ENCODE assay signal across 30 cellular contexts in the genomic region with DNA sequence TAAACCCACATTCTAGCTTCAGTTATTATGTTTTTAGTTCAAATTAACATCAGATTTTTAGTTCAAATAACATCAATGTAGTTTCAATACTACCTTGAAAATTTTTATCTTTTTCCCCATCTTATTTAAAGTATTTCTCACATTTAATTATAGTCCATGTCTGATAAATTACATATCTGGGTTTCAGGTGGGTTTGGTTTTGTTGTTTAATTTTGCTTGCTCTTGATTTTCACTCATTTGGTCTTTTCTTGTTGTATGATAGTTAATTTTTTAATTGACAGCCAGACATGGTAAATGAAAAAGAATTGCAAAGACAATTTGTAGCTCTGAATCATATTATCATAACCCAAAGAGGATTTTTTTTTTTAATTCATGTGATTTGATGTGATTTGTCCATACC. TPM values are rescaled to one million over a fixed set of nuclear protein-coding genes. Genes with fewer than 3 reads are reported as not detected.
"Had no signal": no experiment of that assay in that cellular context is flagged by ENCODE, and none has a peak within 500 bp of the region (broad histone marks: within the 10 kb centered on the region; RNA-seq: fewer than 3 reads in every experiment).

No MANE protein-coding gene starts in this region.

- H3K27ac Mint-ChIP-seq: naive thymus-derived CD8-positive, alpha-beta T cell; natural killer cell treated with Interleukin-12 subunit alpha and Interleukin-12 subunit beta and Interleukin-15 and Interleukin-18, amount 100 ng/mL, for 72 hours; nephron progenitor cell; progenitor cell of endocrine pancreas; stimulated activated effector memory CD8-positive, alpha-beta T cell treated with anti-CD3 and anti-CD28 coated beads, Interleukin-12 subunit alpha, Interleukin-12 subunit beta, amount 100 ng/mL, for 72 hours; stimulated activated naive B cell treated with anti-CD40 and anti-IgM and Interleukin-4, amounts not matched to agents 10 μg/mL and 1 μg/mL and 100 μg/mL, for 72 hours; stimulated activated naive CD8-positive, alpha-beta T cell treated with anti-CD3 and anti-CD28 coated beads, Interleukin-15, Interleukin-2, amounts not matched to agents 100 ng/mL and 50 ng/mL, for 24 hours had no signal

- H3K79me2 ChIP-seq: parathyroid adenoma had no signal

- H3K27me3 ChIP-seq: neutrophil, right atrium auricular region, right lobe of liver, sigmoid colon, stomach, thyroid gland, tibial nerve, upper lobe of left lung, vagina had no signal

- H3K4me1 ChIP-seq: parathyroid adenoma, psoas muscle, right atrium auricular region, right lobe of liver, sigmoid colon, stomach, thyroid gland, tibial nerve, upper lobe of left lung, vagina had no signal

- H3K4me1 Mint-ChIP-seq: naive thymus-derived CD8-positive, alpha-beta T cell; neural crest cell; stimulated activated effector memory CD8-positive, alpha-beta T cell treated with anti-CD3 and anti-CD28 coated beads, Interleukin-12 subunit alpha, Interleukin-12 subunit beta, amount 100 ng/mL, for 72 hours; stimulated activated naive B cell treated with anti-CD40 and anti-IgM and Interleukin-4, amounts not matched to agents 10 μg/mL and 1 μg/mL and 100 μg/mL, for 72 hours had no signal

- H3K9me3 ChIP-seq: neutrophil, right lobe of liver, sigmoid colon, thoracic aorta, thyroid gland, upper lobe of left lung, vagina had no signal

- H3K4me3 Mint-ChIP-seq: naive thymus-derived CD8-positive, alpha-beta T cell; natural killer cell treated with Interleukin-12 subunit alpha and Interleukin-12 subunit beta and Interleukin-15 and Interleukin-18, amount 100 ng/mL, for 72 hours; nephron progenitor cell; neural crest cell; stimulated activated effector memory CD8-positive, alpha-beta T cell treated with anti-CD3 and anti-CD28 coated beads, Interleukin-12 subunit alpha, Interleukin-12 subunit beta, amount 100 ng/mL, for 72 hours; stimulated activated naive B cell treated with anti-CD40 and anti-IgM and Interleukin-4, amounts not matched to agents 10 μg/mL and 1 μg/mL and 100 μg/mL, for 72 hours; stimulated activated naive CD8-positive, alpha-beta T cell treated with anti-CD3 and anti-CD28 coated beads, Interleukin-15, Interleukin-2, amounts not matched to agents 100 ng/mL and 50 ng/mL, for 24 hours had no signal

- H3K27ac ChIP-seq: neutrophil, parathyroid adenoma, psoas muscle, right atrium auricular region, right lobe of liver, sigmoid colon, stomach, thoracic aorta, thyroid gland, tibial nerve, upper lobe of left lung, vagina had no signal

- DNase-seq: naive thymus-derived CD8-positive, alpha-beta T cell; nephron progenitor cell; nucleus accumbens; posterior cingulate gyrus; psoas muscle; right lobe of liver; sigmoid colon; small intestine; stimulated activated CD4-positive, alpha-beta T cell treated with anti-CD3 and anti-CD28 coated beads, Interleukin-15, amount 100 ng/mL, for 24 hours; stimulated activated CD4-positive, alpha-beta T cell treated with anti-CD3 and anti-CD28 coated beads, Interleukin-2, amount 100 ng/mL, for 24 hours; stimulated activated CD4-positive, alpha-beta T cell treated with anti-CD3 and anti-CD28 coated beads, Interleukin-2, amount 100 ng/mL, for 48 hours; stimulated activated CD4-positive, alpha-beta T cell treated with anti-CD3 and anti-CD28 coated beads, Interleukin-4, amount 100 ng/mL, for 24 hours; stimulated activated naive B cell treated with anti-CD40 and anti-IgM and Interleukin-4, amounts not matched to agents 10 μg/mL and 1 μg/mL and 100 μg/mL, for 72 hours; stimulated activated naive CD4-positive, alpha-beta T cell treated with Interleukin-2 at 50 U/mL for 16 hours; stomach; thyroid gland; trophoblast cell; upper lobe of left lung had no signal

- H3K27me3 Mint-ChIP-seq: progenitor cell of endocrine pancreas; stimulated activated naive CD8-positive, alpha-beta T cell treated with anti-CD3 and anti-CD28 coated beads, Interleukin-15, Interleukin-2, amounts not matched to agents 100 ng/mL and 50 ng/mL, for 24 hours had no signal

- H3K36me3 Mint-ChIP-seq: natural killer cell treated with Interleukin-12 subunit alpha and Interleukin-12 subunit beta and Interleukin-15 and Interleukin-18, amount 100 ng/mL, for 72 hours; stimulated activated effector memory CD8-positive, alpha-beta T cell treated with anti-CD3 and anti-CD28 coated beads, Interleukin-12 subunit alpha, Interleukin-12 subunit beta, amount 100 ng/mL, for 72 hours; stimulated activated naive B cell treated with anti-CD40 and anti-IgM and Interleukin-4, amounts not matched to agents 10 μg/mL and 1 μg/mL and 100 μg/mL, for 72 hours had no signal

- H3K4me3 ChIP-seq: psoas muscle, right atrium auricular region, right lobe of liver, sigmoid colon, stomach, thoracic aorta, thyroid gland, tibial nerve, upper lobe of left lung, vagina had no signal

- H3K9ac ChIP-seq: parathyroid adenoma had no signal

- FAIRE-seq: small intestine, urothelium cell line had no signal

- ATAC-seq: naive thymus-derived CD8-positive, alpha-beta T cell; natural killer cell treated with Interleukin-12 subunit alpha and Interleukin-12 subunit beta and Interleukin-15 and Interleukin-18, amount 100 ng/mL, for 72 hours; psoas muscle; right lobe of liver; stimulated activated effector memory CD8-positive, alpha-beta T cell treated with anti-CD3 and anti-CD28 coated beads, Interleukin-12 subunit alpha, Interleukin-12 subunit beta, amount 100 ng/mL, for 72 hours; stimulated activated naive B cell treated with anti-CD40 and anti-IgM and Interleukin-4, amounts not matched to agents 10 μg/mL and 1 μg/mL and 100 μg/mL, for 72 hours had no signal

- H3K36me3 ChIP-seq: neutrophil, right atrium auricular region, sigmoid colon, stomach, thoracic aorta, thyroid gland, tibial nerve, upper lobe of left lung, vagina had no signal

- H3K9me3 Mint-ChIP-seq: natural killer cell treated with Interleukin-12 subunit alpha and Interleukin-12 subunit beta and Interleukin-15 and Interleukin-18, amount 100 ng/mL, for 72 hours; stimulated activated naive B cell treated with anti-CD40 and anti-IgM and Interleukin-4, amounts not matched to agents 10 μg/mL and 1 μg/mL and 100 μg/mL, for 72 hours; stimulated activated naive CD8-positive, alpha-beta T cell treated with anti-CD3 and anti-CD28 coated beads, Interleukin-15, Interleukin-2, amounts not matched to agents 100 ng/mL and 50 ng/mL, for 24 hours had no signal

- H2AFZ ChIP-seq: parathyroid adenoma had no signal

RNA-seq across cellular contexts. Expression of gene GYG2, which starts 41.9 kb away (rescaled TPM):
- total RNA-seq: naive thymus-derived CD8-positive, alpha-beta T cell; natural killer cell treated with Interleukin-12 subunit alpha and Interleukin-12 subunit beta and Interleukin-15 and Interleukin-18, amount 100 ng/mL, for 72 hours had no signal
- polyA plus RNA-seq: naive thymus-derived CD8-positive, alpha-beta T cell had no signal
